In genomic region chr12:62915130-62915529, GRCh38 we compare ENCODE assay signal across 19 cellular contexts. TPM values are rescaled to one million over a fixed set of nuclear protein-coding genes. Genes with fewer than 3 reads are reported as not detected.
DNase-seq lines count a peak whose midpoint lies in the region; ATAC-seq and TF ChIP-seq lines count a peak whose summit lies in the region.
"Had no signal": no experiment of that assay in that cellular context is flagged by ENCODE, and none has a peak within 500 bp of the region (broad histone marks: within the 10 kb centered on the region; RNA-seq: fewer than 3 reads in every experiment).

No MANE protein-coding gene starts in this region.

- no peak overlapping the region for H3K4me2 ChIP-seq in neuronal stem cell (ENCODE audit: insufficient read depth, low read length, poor library complexity, severe bottlenecking)

- no peak overlapping the region for H2BK15ac ChIP-seq in neuronal stem cell (ENCODE audit: low read length)

- H3K4me1 ChIP-seq in neuronal stem cell (ENCODE audit: control insufficient read depth in 2 of 2, insufficient read depth in 1 of 2, low read depth in 1 of 2, low read length in 2 of 2) (peaks cover 2 to 11% of the 10 kb centered on the region in 2 donors), mucosa of descending colon (ENCODE audit: low read depth) (no peaks in the 10 kb centered on the region)
- H3K4me1 ChIP-seq: BE2C, Peyer's patch had no signal

- no peak overlapping the region for H2BK5ac ChIP-seq in neuronal stem cell (ENCODE audit: low read length)

- H3K27me3 Mint-ChIP-seq in glutamatergic neuron (ENCODE audit: unreplicated experiment): peaks cover 2% of the 10 kb centered on the region
- H3K27me3 Mint-ChIP-seq: CD4-positive, alpha-beta T cell had no signal

- H3K4me3 Mint-ChIP-seq in glutamatergic neuron (ENCODE audit: unreplicated experiment): no peak overlapping the region
- H3K4me3 Mint-ChIP-seq: CD4-positive, alpha-beta T cell had no signal

- no peak overlapping the region for H2BK120ac ChIP-seq in neuronal stem cell (ENCODE audit: low read depth, low read length)

- no peak overlapping the region for H2BK12ac ChIP-seq in neuronal stem cell (ENCODE audit: low read length)

- H3K4me1 Mint-ChIP-seq in glutamatergic neuron (ENCODE audit: low read depth, unreplicated experiment): peaks cover 21% of the 10 kb centered on the region

- H3K14ac ChIP-seq in neuronal stem cell (ENCODE audit: low read length): no peak overlapping the region

- H4K8ac ChIP-seq in neuronal stem cell (ENCODE audit: low read depth, low read length): no peak overlapping the region

- no peaks in the 10 kb centered on the region for H3K36me3 ChIP-seq in neuronal stem cell (replicated peaks in 1 of 2; ENCODE audit: control insufficient read depth in 2 of 2, insufficient read depth in 2 of 2, low read length in 2 of 2)
- H3K36me3 ChIP-seq in mucosa of descending colon (ENCODE audit: low read depth): no peaks in the 10 kb centered on the region
- H3K36me3 ChIP-seq: BE2C, Peyer's patch had no signal

- H3K27ac Mint-ChIP-seq in glutamatergic neuron (ENCODE audit: unreplicated experiment): peak overlapping the region; percentile 11
- H3K27ac Mint-ChIP-seq: CD4-positive, alpha-beta T cell had no signal

- H3K9ac ChIP-seq in neuronal stem cell (ENCODE audit: low read depth, low read length, poor library complexity): no peak overlapping the region

- no peaks in the 10 kb centered on the region for H3K36me3 Mint-ChIP-seq in glutamatergic neuron (ENCODE audit: unreplicated experiment)

- H3K27ac ChIP-seq in angular gyrus (ENCODE audit: low read depth, low read length): peak overlapping the region; percentile 42
- H3K27ac ChIP-seq in neuronal stem cell (replicated peaks; ENCODE audit: low read length): no peak overlapping the region
- H3K27ac ChIP-seq: Peyer's patch had no signal

- H2AK5ac ChIP-seq in neuronal stem cell (ENCODE audit: low read depth, low read length): no peak overlapping the region

- H2AFZ ChIP-seq in neuronal stem cell (ENCODE audit: low read length): no peak overlapping the region

- ATAC-seq in mucosa of descending colon: no peak

- DNase-seq in NCI-H2107 treated with DMSO at 0.1 percent for 48 hours (lab: John Stamatoyannopoulos, UW; ENCODE audit: unreplicated experiment): peak; percentile 64
- no peak for DNase-seq in NCI-H2107 (lab: John Stamatoyannopoulos, UW)
- no peak for DNase-seq in glutamatergic neuron
- no peak for DNase-seq in neuronal stem cell (ENCODE audit: low spot score)
- DNase-seq in NOMO-1 treated with dmso at 0.1 percent for 144 hours (lab: John Stamatoyannopoulos, UW; ENCODE audit: unreplicated experiment): no peak
- no peak for DNase-seq in mucosa of descending colon
- DNase-seq in medulla oblongata (ENCODE audit: extremely low spot score): no peak
- DNase-seq: 8988T; BE2C; CD4-positive, alpha-beta T cell; HCEC 1CT; IMR-90; Kasumi-1; NCI-H1417; NCI-H1930; NCI-H510A treated with DMSO at 0.1 percent for 48 hours; Peyer's patch; SHP77 had no signal

- H3K9me3 ChIP-seq in neuronal stem cell (replicated peaks in 1 of 2; ENCODE audit: control insufficient read depth in 2 of 2, insufficient read depth in 1 of 2, low read depth in 1 of 2, low read length in 2 of 2) (no peaks in the 10 kb centered on the region), mucosa of descending colon (no peaks in the 10 kb centered on the region)
- H3K9me3 ChIP-seq: BE2C, Peyer's patch had no signal

- H3K4me3 ChIP-seq in neuronal stem cell (ENCODE audit: low read length in 2 of 2): no peak overlapping the region
- no peak overlapping the region for H3K4me3 ChIP-seq in mucosa of descending colon
- H3K4me3 ChIP-seq: Peyer's patch had no signal

- H4K91ac ChIP-seq in neuronal stem cell (ENCODE audit: low read depth, low read length, poor library complexity): no peak overlapping the region

- no peak overlapping the region for H3K23ac ChIP-seq in neuronal stem cell (ENCODE audit: low read depth, low read length, poor library complexity)

- no peaks in the 10 kb centered on the region for H3K27me3 ChIP-seq in neuronal stem cell (ENCODE audit: control insufficient read depth in 3 of 3, insufficient read depth in 3 of 3, low read depth in 1 of 3, low read length in 3 of 3)
- H3K27me3 ChIP-seq: BE2C, Peyer's patch had no signal

- TF ChIP-seq CTCF in glutamatergic neuron (IDR thresholded peaks at IDR 0.05; ENCODE audit: partially characterized antibody, unreplicated experiment) (no peak), mucosa of descending colon (IDR thresholded peaks at IDR 0.05) (no peak)

- WGBS in neuronal stem cell (ENCODE audit: extremely low coverage in 2 of 2, insufficient read length in 2 of 2, insufficient replicate concordance in 1 of 2), 2 donors: no CpG with 5 or more reads among the region's 6 CpGs

- intact Hi-C loops in mucosa of descending colon (cut with DNase I, micrococcal nuclease): no loop called here

- H3K79me1 ChIP-seq in neuronal stem cell (ENCODE audit: low read depth, low read length): no peaks in the 10 kb centered on the region

- peak overlapping the region; percentile 9 for H3K18ac ChIP-seq in neuronal stem cell (ENCODE audit: low read length)

- no peak overlapping the region for H3K4ac ChIP-seq in neuronal stem cell (ENCODE audit: low read length)

- H3K9me3 Mint-ChIP-seq in glutamatergic neuron (ENCODE audit: unreplicated experiment): peaks cover 1% of the 10 kb centered on the region
- H3K9me3 Mint-ChIP-seq: CD4-positive, alpha-beta T cell had no signal

RNA-seq across cellular contexts. Expression of gene PPM1H, which starts 19.8 kb away (rescaled TPM):
- total RNA-seq in glutamatergic neuron (ENCODE audit: unreplicated experiment): 6.3 TPM
- 4.9 TPM for polyA plus RNA-seq in neuronal stem cell (2013, experiment 1 of 2)
- polyA plus RNA-seq in neuronal stem cell (2013, experiment 2 of 2): 5.2 TPM
- 1 to 10 TPM; 4.9 to 6.1 (median 5.8) TPM for total RNA-seq in mucosa of descending colon
- total RNA-seq: CD4-positive, alpha-beta T cell had no signal
